Comparison of ENCODE assay signal across 20 cellular contexts in genomic region chr10:3347413-3348147, GRCh38.
A peak's percentile ranks its signal among the peaks of the same experiment; 100 is the strongest.
DNase-seq lines count a peak whose midpoint lies in the region; TF ChIP-seq lines count a peak whose summit lies in the region.
"Had no signal": no experiment of that assay in that cellular context is flagged by ENCODE, and none has a peak within 500 bp of the region (broad histone marks: within the 10 kb centered on the region; RNA-seq: fewer than 3 reads in every experiment).

No MANE protein-coding gene starts in this region.

- no peaks in the 10 kb centered on the region for H3K36me3 ChIP-seq in osteoblast (ENCODE audit: insufficient read depth, low read length)
- H3K36me3 ChIP-seq: MG63 had no signal

- H3K4me3 ChIP-seq in osteoblast (ENCODE audit: insufficient read depth, low read length), result no peak overlapping the region
- H3K4me3 ChIP-seq: A549, MG63 had no signal

- peaks cover 0 to 5% (median 2%) of the 10 kb centered on the region in 5 experiments for H3K9me3 Mint-ChIP-seq in brain

- H4K20me1 ChIP-seq in osteoblast (ENCODE audit: insufficient read depth, low read length), result no peaks in the 10 kb centered on the region

- H2AFZ ChIP-seq in osteoblast (ENCODE audit: low read length), result no peak overlapping the region

- peaks cover 53% of the 10 kb centered on the region for H3K4me1 Mint-ChIP-seq in brain

- no peaks in the 10 kb centered on the region for H3K4me1 ChIP-seq in osteoblast (ENCODE audit: insufficient read depth, low read length)
- H3K4me1 ChIP-seq: A549, Caco-2 had no signal

- no peaks in the 10 kb centered on the region for H3K36me3 Mint-ChIP-seq in brain
- H3K36me3 Mint-ChIP-seq: CD14-positive monocyte had no signal

- H3K27me3 Mint-ChIP-seq in brain, result peaks cover 3% of the 10 kb centered on the region

- H3K27me3 ChIP-seq in osteoblast (ENCODE audit: insufficient read depth, low read length), result peaks cover 62% of the 10 kb centered on the region
- H3K27me3 ChIP-seq: MG63 had no signal

- H3K27ac ChIP-seq in osteoblast (ENCODE audit: low read depth, low read length), result no peak overlapping the region
- H3K27ac ChIP-seq: A549, HL-60 had no signal

- no peak overlapping the region for H3K4me3 Mint-ChIP-seq in brain
- H3K4me3 Mint-ChIP-seq: CD14-positive monocyte had no signal

- no peaks in the 10 kb centered on the region for H3K9me3 ChIP-seq in osteoblast (ENCODE audit: low read depth, low read length)
- H3K9me3 ChIP-seq: A549, MG63 had no signal

- H3K79me2 ChIP-seq in osteoblast (ENCODE audit: insufficient read depth, low read length), result no peaks in the 10 kb centered on the region

- no peak overlapping the region for H3K4me2 ChIP-seq in osteoblast (ENCODE audit: insufficient read depth, low read length)
- H3K4me2 ChIP-seq: A549 had no signal

- DNase-seq in NCI-H2196 (lab: John Stamatoyannopoulos, UW; ENCODE audit: unreplicated experiment) (peak; percentile 1), NCI-H2196 treated with DMSO at 0.1 percent for 48 hours (lab: John Stamatoyannopoulos, UW; ENCODE audit: unreplicated experiment) (no peak), NCI-H345 (lab: John Stamatoyannopoulos, UW) (peak; percentile 60), osteoblast (ENCODE audit: insufficient read length, low spot score, missing footprints) (peak; percentile 8), NCI-H1105 (lab: John Stamatoyannopoulos, UW) (no peak), COLO668 (lab: John Stamatoyannopoulos, UW; ENCODE audit: unreplicated experiment) (no peak)
- DNase-seq in stimulated activated naive CD4-positive, alpha-beta T cell treated with Interleukin-2 at 50 U/mL for 16 hours (lab: John Stamatoyannopoulos, UW), result no peak
- DNase-seq: Caco-2, DND-41, GDM1, KG1, MG63, NCI-H1105 treated with DMSO at 0.1 percent for 48 hours, NCI-H187 treated with DMSO at 0.1 percent for 48 hours, NCI-H82, SHP77 treated with DMSO at 0.1 percent for 48 hours had no signal

- peak overlapping the region in 4 of 5 experiments; percentile 22 to 82 (median 57) for H3K27ac Mint-ChIP-seq in brain
- H3K27ac Mint-ChIP-seq: CD14-positive monocyte had no signal

- TF ChIP-seq CTCF in brain (conservative IDR thresholded peaks at IDR 0.05) (no peak), osteoblast (IDR thresholded peaks at IDR 0.05; ENCODE audit: extremely low read depth, low read depth, low read length) (no peak)

Comparison
In these comparisons a context has a peak if more than half of its experiments do, and no peak if none do; other contexts are left out.
1. DNase-seq: peak in NCI-H2196 (single experiment), NCI-H345 (single experiment) and osteoblast (single experiment); none in NCI-H2196 treated with DMSO at 0.1 percent for 48 hours (single experiment), stimulated activated naive CD4-positive, alpha-beta T cell treated with Interleukin-2 at 50 U/mL for 16 hours (single experiment), NCI-H1105 (single experiment) and COLO668 (single experiment).